Comparison of ENCODE assay signal across 17 cellular contexts in genomic region chr19:46696052-46696451, GRCh38. TPM values are rescaled to one million over a fixed set of nuclear protein-coding genes. Genes with fewer than 3 reads are reported as not detected.
DNase-seq lines count a peak whose midpoint lies in the region; ATAC-seq and TF ChIP-seq lines count a peak whose summit lies in the region.
"Had no signal": no experiment of that assay in that cellular context is flagged by ENCODE, and none has a peak within 500 bp of the region (broad histone marks: within the 10 kb centered on the region; RNA-seq: fewer than 3 reads in every experiment).

No MANE protein-coding gene starts in this region.

- H4K91ac ChIP-seq in H9 (ENCODE audit: insufficient read length, low read depth, low read length), result no peak overlapping the region

- CTCF ChIA-PET in SK-N-SH (lab: Yijun Ruan, JAX), result interaction anchor here (1.5 to 5.3 kb wide), 2 partner anchors 9 to 15 kb away, joined by 3 to 32 read pairs; no protein-coding TSS in a partner anchor

- H3K27me3 ChIP-seq in SK-N-SH (ENCODE audit: insufficient read depth), result no peaks in the 10 kb centered on the region
- no peaks in the 10 kb centered on the region for H3K27me3 ChIP-seq in H9 (ENCODE audit: insufficient read depth, low read length)
- H3K27me3 ChIP-seq in endodermal cell (ENCODE audit: control insufficient read depth, insufficient read depth, low read length, poor library complexity, severe bottlenecking), result no peaks in the 10 kb centered on the region
- no peaks in the 10 kb centered on the region for H3K27me3 ChIP-seq in osteoblast (ENCODE audit: insufficient read depth, low read length)
- H3K27me3 ChIP-seq: BLaER1 had no signal

- no peak overlapping the region for H4K8ac ChIP-seq in H9 (replicated peaks; ENCODE audit: insufficient read length, low read depth, low read length)

- no peak overlapping the region for H2BK12ac ChIP-seq in H9 (ENCODE audit: insufficient read length, low read depth, low read length)

- H2AK5ac ChIP-seq in H9 (ENCODE audit: insufficient read length, low read length), result no peak overlapping the region

- H3K27me3 Mint-ChIP-seq in H9 (ENCODE audit: low read depth), result no peaks in the 10 kb centered on the region; the same call in 1 of the 2 replicates
- no peaks in the 10 kb centered on the region for H3K27me3 Mint-ChIP-seq in endodermal cell (ENCODE audit: insufficient read depth)
- H3K27me3 Mint-ChIP-seq: CD8-positive, alpha-beta memory T cell had no signal

- no peaks in the 10 kb centered on the region for H3K4me1 ChIP-seq in SK-N-SH (ENCODE audit: control insufficient read depth in 1 of 2, insufficient read depth in 2 of 2, low read depth in 1 of 2, low read length in 1 of 2)
- no peaks in the 10 kb centered on the region for H3K4me1 ChIP-seq in H9 (ENCODE audit: insufficient read depth, low read length)
- no peaks in the 10 kb centered on the region for H3K4me1 ChIP-seq in endodermal cell (ENCODE audit: control insufficient read depth, insufficient read depth, low read length)
- H3K4me1 ChIP-seq in osteoblast (ENCODE audit: insufficient read depth, low read length), result peaks cover 6% of the 10 kb centered on the region
- H3K4me1 ChIP-seq: BLaER1, Caco-2, HAP-1 had no signal

- no peak overlapping the region for H2BK15ac ChIP-seq in H9 (ENCODE audit: low read depth, low read length)

- no peaks in the 10 kb centered on the region for H3F3A ChIP-seq in SK-N-SH (replicated peaks; ENCODE audit: insufficient read depth)

- TF ChIP-seq CTCF in SK-N-SH (IDR thresholded peaks at IDR 0.05), result no peak
- no peak for TF ChIP-seq CTCF in H9 (conservative IDR thresholded peaks at IDR 0.05)
- TF ChIP-seq CTCF in endodermal cell (conservative IDR thresholded peaks at IDR 0.05), result no peak
- no peak for TF ChIP-seq CTCF in osteoblast (IDR thresholded peaks at IDR 0.05; ENCODE audit: extremely low read depth, low read depth, low read length)

- TF ChIP-seq EP300 in SK-N-SH (IDR thresholded peaks at IDR 0.05; ENCODE audit: borderline replicate concordance in 1 of 2, low read depth in 1 of 2, low read length in 1 of 2), result no peak

- no peak overlapping the region for H3K4me3 ChIP-seq in SK-N-SH (ENCODE audit: low read depth in 2 of 2, low read length in 1 of 2)
- no peak overlapping the region for H3K4me3 ChIP-seq in endodermal cell (ENCODE audit: low read length)
- no peak overlapping the region for H3K4me3 ChIP-seq in osteoblast (ENCODE audit: insufficient read depth, low read length)
- H3K4me3 ChIP-seq: BLaER1, HAP-1 had no signal

- H3K9me3 ChIP-seq in SK-N-SH (no peaks in the 10 kb centered on the region), H9 (ENCODE audit: control insufficient read depth, low read depth, low read length) (no peaks in the 10 kb centered on the region), endodermal cell (ENCODE audit: control insufficient read depth, low read length) (peaks cover 8% of the 10 kb centered on the region), osteoblast (ENCODE audit: low read depth, low read length) (no peaks in the 10 kb centered on the region)
- H3K9me3 ChIP-seq: BLaER1, Caco-2, HAP-1 had no signal

- no peak overlapping the region for H2BK5ac ChIP-seq in H9 (ENCODE audit: insufficient read length, low read length)

- no peak overlapping the region for H3K18ac ChIP-seq in H9 (ENCODE audit: insufficient read length, low read depth, low read length)

- no peak overlapping the region for H2AFZ ChIP-seq in SK-N-SH (ENCODE audit: low read depth)
- H2AFZ ChIP-seq in H9 (ENCODE audit: low read length), result no peak overlapping the region
- H2AFZ ChIP-seq in osteoblast (ENCODE audit: low read length), result no peak overlapping the region

- H3K4me3 Mint-ChIP-seq in H9 (no peak overlapping the region), endodermal cell (no peak overlapping the region)
- H3K4me3 Mint-ChIP-seq: CD8-positive, alpha-beta memory T cell had no signal

- ATAC-seq in SK-N-SH treated with all-trans-retinoic acid at 6 μM for 48 hours (no peak), GM18520 (IDR thresholded peaks at IDR 0.05; ENCODE audit: unreplicated experiment) (no peak)
- ATAC-seq: HepG2 had no signal

- H3T11ph ChIP-seq in H9 (ENCODE audit: low read length), result no peak overlapping the region

- 96% methylated on average over 10 of the region's 10 CpGs for WGBS in SK-N-SH (ENCODE audit: low lambda C conversion rate)
- WGBS in H9 (ENCODE audit: extremely low coverage, insufficient read length, low lambda C conversion rate), result no CpG with 5 or more reads among the region's 10 CpGs
- WGBS in endodermal cell (ENCODE audit: insufficient coverage in 1 of 2, insufficient read length in 1 of 2), 2 experiments, result 84 to 86% methylated on average over 10 of the region's 10 CpGs

- no peak overlapping the region for H3K4me2 ChIP-seq in SK-N-SH
- no peak overlapping the region for H3K4me2 ChIP-seq in H9 (ENCODE audit: insufficient read depth, insufficient read length, low read length)
- H3K4me2 ChIP-seq in osteoblast (ENCODE audit: insufficient read depth, low read length), result no peak overlapping the region
- H3K4me2 ChIP-seq: BLaER1 had no signal

- H3K23ac ChIP-seq in H9 (ENCODE audit: insufficient read length, low read depth, low read length), result no peak overlapping the region

- H3K9me3 Mint-ChIP-seq in H9 (no peaks in the 10 kb centered on the region; a peak in 1 of 5 replicates), endodermal cell (no peaks in the 10 kb centered on the region)
- H3K9me3 Mint-ChIP-seq: CD8-positive, alpha-beta memory T cell had no signal

- H3K14ac ChIP-seq in H9 (ENCODE audit: insufficient read depth, low read length), result no peak overlapping the region

- peaks cover 7 to 17% of the 10 kb centered on the region in 2 experiments for H3K4me1 Mint-ChIP-seq in H9
- H3K4me1 Mint-ChIP-seq in endodermal cell, result peaks cover 10% of the 10 kb centered on the region

- intact Hi-C loops in posterior vena cava (cut with DNase I), result loop anchor here in 1 of 2 donors (5.0 kb wide), 1 partner anchor 136 kb away; no protein-coding TSS in a partner anchor

- H3K27ac ChIP-seq in SK-N-SH (ENCODE audit: low read depth in 2 of 2, low read length in 1 of 2) (no peak overlapping the region), H9 (ENCODE audit: insufficient read length, low read depth, low read length) (no peak overlapping the region), endodermal cell (ENCODE audit: low read depth, low read length) (no peak overlapping the region), osteoblast (ENCODE audit: low read depth, low read length) (no peak overlapping the region)
- H3K27ac ChIP-seq: BLaER1 had no signal

- no peak overlapping the region for H4K5ac ChIP-seq in H9 (ENCODE audit: insufficient read length, low read depth, low read length)

- no peaks in the 10 kb centered on the region for H3K79me1 ChIP-seq in H9 (ENCODE audit: insufficient read depth, low read depth, low read length, poor library complexity, severe bottlenecking)

- H3K56ac ChIP-seq in H9 (ENCODE audit: insufficient read length, low read depth, low read length), result no peak overlapping the region

- H3K36me3 ChIP-seq in SK-N-SH (replicated peaks in 1 of 2; ENCODE audit: control insufficient read depth in 1 of 2, insufficient read depth in 2 of 2, low read length in 1 of 2), result peaks cover 50 to 66% of the 10 kb centered on the region in 2 experiments
- peaks cover 86% of the 10 kb centered on the region for H3K36me3 ChIP-seq in endodermal cell (ENCODE audit: control insufficient read depth, insufficient read depth, low read length)
- H3K36me3 ChIP-seq in osteoblast (ENCODE audit: insufficient read depth, low read length), result peaks cover 68% of the 10 kb centered on the region

- H2BK120ac ChIP-seq in H9 (ENCODE audit: low read depth, low read length, poor library complexity, severe bottlenecking), result no peak overlapping the region

- peaks cover 61 to 85% (median 84%) of the 10 kb centered on the region in 3 experiments for H3K36me3 Mint-ChIP-seq in H9 (ENCODE audit: insufficient read depth in 1 of 3, low read depth in 3 of 3)
- peaks cover 84% of the 10 kb centered on the region for H3K36me3 Mint-ChIP-seq in endodermal cell (ENCODE audit: low read depth)

- H3K4ac ChIP-seq in H9 (ENCODE audit: low read depth, low read length), result no peak overlapping the region

- H4K20me1 ChIP-seq in SK-N-SH (ENCODE audit: insufficient read depth) (0 out of 2 replicates have a peak, but pooled peaks cover 4% of the 10 kb centered on the region), H9 (ENCODE audit: control insufficient read depth, insufficient read depth, insufficient read length) (no peaks in the 10 kb centered on the region), osteoblast (ENCODE audit: insufficient read depth, low read length) (peaks cover 5% of the 10 kb centered on the region)

- no peak overlapping the region for H2BK20ac ChIP-seq in H9 (ENCODE audit: low read depth, low read length, poor library complexity, severe bottlenecking)

- H3K27ac Mint-ChIP-seq in H9 (peak overlapping the region in 2 of 3 experiments; percentile 49 to 77; a peak in 1 of 7 replicates), endodermal cell (peak overlapping the region; percentile 64)

- no peak for TF ChIP-seq RAD21 in SK-N-SH (IDR thresholded peaks at IDR 0.05; ENCODE audit: low read length)

- H3K9ac ChIP-seq in SK-N-SH, result no peak overlapping the region
- no peak overlapping the region for H3K9ac ChIP-seq in H9 (ENCODE audit: extremely low read depth, insufficient read length, low read length)
- no peak overlapping the region for H3K9ac ChIP-seq in endodermal cell (ENCODE audit: extremely low read depth, low read length, poor library complexity, severe bottlenecking)
- H3K9ac ChIP-seq: BLaER1 had no signal

- DNase-seq in SK-N-SH, result peak; percentile 18
- no peak for DNase-seq in H9
- DNase-seq in endodermal cell, result peak; percentile 61
- DNase-seq in osteoblast (ENCODE audit: insufficient read length, low spot score, missing footprints), result peak; percentile 56
- no peak for DNase-seq in posterior vena cava (ENCODE audit: low spot score)
- DNase-seq in RPMI8226, result no peak
- DNase-seq: AML-193; Caco-2; CD8-positive, alpha-beta memory T cell; DND-41; GF-D8; GOT3 had no signal

- H3K23me2 ChIP-seq in H9 (ENCODE audit: insufficient read length, low read depth, low read length, poor library complexity, severe bottlenecking), result no peaks in the 10 kb centered on the region

- no peaks in the 10 kb centered on the region for H3K9me2 ChIP-seq in SK-N-SH

- H3K79me2 ChIP-seq in SK-N-SH (ENCODE audit: insufficient read depth) (no peaks in the 10 kb centered on the region), H9 (ENCODE audit: insufficient read depth, low read length) (no peaks in the 10 kb centered on the region), osteoblast (ENCODE audit: insufficient read depth, low read length) (no peaks in the 10 kb centered on the region)

- POLR2A ChIA-PET in SK-N-SH (lab: Yijun Ruan, JAX), result no interaction called here

RNA-seq across cellular contexts. Expression of gene PRKD2, which starts 20.9 kb away (rescaled TPM):
- 14.1 and 21.4 TPM in 2 replicates for polyA plus RNA-seq in SK-N-SH (2012; rRNA removed)
- polyA plus RNA-seq in SK-N-SH (2012; cell fraction: cytosol; rRNA removed), result 12.2 and 20.2 TPM in 2 replicates
- 47.3 and 60.3 TPM in 2 replicates for polyA plus RNA-seq in SK-N-SH (2012; cell fraction: nucleus; rRNA removed)
- total RNA-seq in H9 (2021) (60.7 and 60.8 TPM in 2 replicates), endodermal cell (10 to 100 TPM; 80.5 to 90.8 TPM), osteoblast (9.0 and 9.4 TPM in 2 replicates), posterior vena cava (10 to 100 TPM; 25.5 to 25.6 TPM)
- 29.2 TPM for polyA plus RNA-seq in endodermal cell (2013, experiment 1 of 2)
- 30.6 TPM for polyA plus RNA-seq in endodermal cell (2013, experiment 2 of 2)

RNA-seq across cellular contexts. Expression of gene DACT3, which starts 35.1 kb away (rescaled TPM):
- polyA plus RNA-seq in SK-N-SH (2012; rRNA removed), result 9.5 and 10.6 TPM in 2 replicates
- polyA plus RNA-seq in SK-N-SH (2012; cell fraction: cytosol; rRNA removed), result 6.9 and 8.6 TPM in 2 replicates
- 7.0 and 8.3 TPM in 2 replicates for polyA plus RNA-seq in SK-N-SH (2012; cell fraction: nucleus; rRNA removed)
- total RNA-seq in H9 (2021) (0.87 and 1.1 TPM in 2 replicates), endodermal cell (under 1 TPM; 0.15 to 0.70 TPM), osteoblast (1.8 and 3.5 TPM in 2 replicates), posterior vena cava (100 to 1,000 TPM in 1 of 2 donors, 10 to 100 TPM in 1; 72.0 to 122 TPM)
- 11.3 TPM for polyA plus RNA-seq in endodermal cell (2013, experiment 1 of 2)
- 10.6 TPM for polyA plus RNA-seq in endodermal cell (2013, experiment 2 of 2)
- polyA plus RNA-seq: CD8-positive, alpha-beta memory T cell; HepG2 had no signal

RNA-seq across cellular contexts. Expression of gene FKRP, which starts 49.8 kb away (rescaled TPM):
- 30.4 and 37.3 TPM in 2 replicates for polyA plus RNA-seq in SK-N-SH (2012; rRNA removed)
- 17.3 and 24.0 TPM in 2 replicates for polyA plus RNA-seq in SK-N-SH (2012; cell fraction: cytosol; rRNA removed)
- polyA plus RNA-seq in SK-N-SH (2012; cell fraction: nucleus; rRNA removed), result 89.1 and 93.7 TPM in 2 replicates
- total RNA-seq in H9 (2021), result 39.1 and 42.2 TPM in 2 replicates
- total RNA-seq in endodermal cell, result 10 to 100 TPM; 19.8 to 33.7 TPM
- 28.9 TPM for polyA plus RNA-seq in endodermal cell (2013, experiment 1 of 2)
- 25.7 TPM for polyA plus RNA-seq in endodermal cell (2013, experiment 2 of 2)
- 18.0 and 18.5 TPM in 2 replicates for total RNA-seq in osteoblast
- total RNA-seq in posterior vena cava, result 10 to 100 TPM; 15.2 to 18.6 TPM

RNA-seq across cellular contexts. Expression of gene STRN4, which starts 50.2 kb away (rescaled TPM):
- 73.1 and 92.8 TPM in 2 replicates for polyA plus RNA-seq in SK-N-SH (2012; rRNA removed)
- 53.2 and 65.2 TPM in 2 replicates for polyA plus RNA-seq in SK-N-SH (2012; cell fraction: cytosol; rRNA removed)
- polyA plus RNA-seq in SK-N-SH (2012; cell fraction: nucleus; rRNA removed), result 174 and 181 TPM in 2 replicates
- 143 and 148 TPM in 2 replicates for total RNA-seq in H9 (2021)
- 100 to 1,000 TPM; 142 to 155 TPM for total RNA-seq in endodermal cell
- polyA plus RNA-seq in endodermal cell (2013, experiment 1 of 2), result 94.4 TPM
- 83.3 TPM for polyA plus RNA-seq in endodermal cell (2013, experiment 2 of 2)
- total RNA-seq in osteoblast, result 56.3 and 56.5 TPM in 2 replicates
- 10 to 100 TPM; 58.6 to 71.8 TPM for total RNA-seq in posterior vena cava

Comparison
In these comparisons a context has a peak if more than half of its experiments do, and no peak if none do; other contexts are left out.
1. DNase-seq: peak in SK-N-SH (single experiment), endodermal cell (single experiment) and osteoblast (single experiment); none in H9 (single experiment), posterior vena cava (single experiment) and RPMI8226 (single experiment).
2. RNA of gene DACT3, which starts 35.1 kb away (total RNA-seq): 72.0 to 122 TPM in posterior vena cava; 1.8 to 3.5 TPM in osteoblast, 0.87 to 1.1 TPM in H9 and 0.15 to 0.70 TPM in endodermal cell; every median in the first group is over 10 times any median in the second.